Comparison of ENCODE assay signal across 18 cellular contexts in the genomic region with DNA sequence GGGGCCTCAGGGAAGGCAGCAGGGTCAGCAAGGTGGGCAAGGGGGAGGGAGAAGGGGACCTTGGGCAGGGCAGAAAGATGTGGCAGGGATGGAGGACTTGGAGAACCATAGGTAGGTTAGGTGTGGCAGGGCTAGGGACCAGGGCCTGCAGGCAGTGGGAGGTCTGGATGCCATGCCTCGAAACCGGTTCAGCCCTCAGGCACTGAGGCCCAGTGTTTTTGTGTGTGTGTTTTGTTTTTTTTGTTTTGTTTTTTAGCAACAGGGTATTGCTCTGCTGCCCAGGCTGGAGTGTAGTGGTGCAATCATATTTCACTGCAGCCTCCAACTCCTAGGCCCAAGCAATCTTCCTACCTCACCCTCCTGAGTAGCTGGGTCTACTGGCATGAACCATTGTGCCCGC. TPM values are rescaled to one million over a fixed set of nuclear protein-coding genes. Genes with fewer than 3 reads are reported as not detected.
DNase-seq lines count a peak whose midpoint lies in the region; ATAC-seq, FAIRE-seq and TF ChIP-seq lines count a peak whose summit lies in the region.
"Had no signal": no experiment of that assay in that cellular context is flagged by ENCODE, and none has a peak within 500 bp of the region (broad histone marks: within the 10 kb centered on the region; RNA-seq: fewer than 3 reads in every experiment).

No MANE protein-coding gene starts in this region.

- 89% methylated on average over 3 of the region's 3 CpGs; no CpG with 5 or more reads in 1 of the 2 experiments for WGBS in H1 (ENCODE audit: extremely low coverage in 1 of 2, insufficient coverage in 1 of 2, insufficient read length in 1 of 2, insufficient replicate concordance in 2 of 2, low coverage in 1 of 2, low lambda C conversion rate in 2 of 2, missing lambda C conversion rate in 1 of 2), 2 experiments
- WGBS in mesenchymal stem cell: 100% methylated on average over 3 of the region's 3 CpGs
- WGBS in thyroid gland, 2 donors: 52 to 66% methylated on average over 3 of the region's 3 CpGs

- no peak overlapping the region for H2AK5ac ChIP-seq in H1 (ENCODE audit: low read depth, low read length)
- H2AK5ac ChIP-seq in mesenchymal stem cell (ENCODE audit: low read length, severe bottlenecking): no peak overlapping the region

- H2BK12ac ChIP-seq in H1 (ENCODE audit: low read depth, low read length) (no peak overlapping the region), mesenchymal stem cell (ENCODE audit: low read length in 2 of 2) (no peak overlapping the region)

- TF ChIP-seq RAD21 in H1 (IDR thresholded peaks at IDR 0.05 in 1 of 2, conservative IDR thresholded peaks at IDR 0.05 in 1 of 2; ENCODE audit: low read depth in 2 of 2, low read length in 2 of 2): no peak

- H2BK120ac ChIP-seq in H1 (replicated peaks; ENCODE audit: low read depth, low read length) (no peak overlapping the region), mesenchymal stem cell (ENCODE audit: low read depth, low read length) (no peak overlapping the region)

- H3K18ac ChIP-seq in H1 (ENCODE audit: extremely low read depth, low read length) (no peak overlapping the region), mesenchymal stem cell (ENCODE audit: low read depth in 1 of 2, low read length in 2 of 2) (no peak overlapping the region)

- H3K36me3 ChIP-seq in H7 (replicated peaks; ENCODE audit: control insufficient read depth, insufficient read depth, low read length) (no peaks in the 10 kb centered on the region), H1 (ENCODE audit: control insufficient read depth in 2 of 4, insufficient read depth in 4 of 4, low read length in 3 of 4) (no peaks in the 10 kb centered on the region), mesenchymal stem cell (ENCODE audit: control insufficient read depth in 1 of 2, insufficient read depth in 2 of 2, low read depth in 1 of 2, low read length in 2 of 2) (peaks cover 0 to 5% of the 10 kb centered on the region in 2 experiments), thyroid gland (no peaks in the 10 kb centered on the region)

- no peak overlapping the region for H4K5ac ChIP-seq in H1 (ENCODE audit: insufficient read length, low read depth, low read length)

- no peaks in the 10 kb centered on the region for H3K79me2 ChIP-seq in H1 (ENCODE audit: control insufficient read depth in 1 of 2, insufficient read depth in 2 of 2, low read length in 2 of 2)

- H3K79me1 ChIP-seq in H1 (ENCODE audit: low read depth, low read length) (no peaks in the 10 kb centered on the region), mesenchymal stem cell (replicated peaks; ENCODE audit: low read length, poor library complexity, severe bottlenecking) (no peaks in the 10 kb centered on the region)

- ATAC-seq in HG03045 (IDR thresholded peaks at IDR 0.05; ENCODE audit: unreplicated experiment): no peak
- ATAC-seq: GM23338 had no signal

- H3K9ac ChIP-seq in H1 (replicated peaks in 1 of 4; ENCODE audit: extremely low read depth in 1 of 4, low read depth in 3 of 4, low read length in 3 of 4) (no peak overlapping the region), mesenchymal stem cell (ENCODE audit: low read length) (no peak overlapping the region)

- DNase-seq in H7 (peak; percentile 23), H1 (ENCODE audit: low read depth in 1 of 2, low spot score in 2 of 2) (no peak), mesenchymal stem cell (no peak), thyroid gland (peak; percentile 17 to 44), cardiac septum (ENCODE audit: low spot score) (no peak)
- DNase-seq: C1 segment of cervical spinal cord; Calu3; CD4-positive, alpha-beta memory T cell; COR-L47; DMS53; DMS79 treated with DMSO at 0.1 percent for 48 hours; GF-D8; HCEC 1CT had no signal

- CTCF ChIA-PET in H1 (lab: Charles Lee; ENCODE audit: partially characterized antibody): interaction anchor here (1.3 kb wide), 2 partner anchors 10 to 17 kb away, joined by 3 read pairs; no protein-coding TSS in a partner anchor

- no peak overlapping the region for H3K23ac ChIP-seq in H1 (ENCODE audit: insufficient read length)
- no peak overlapping the region for H3K23ac ChIP-seq in mesenchymal stem cell (ENCODE audit: low read length in 2 of 2)

- H2BK15ac ChIP-seq in H1 (ENCODE audit: low read length): no peak overlapping the region
- H2BK15ac ChIP-seq in mesenchymal stem cell (ENCODE audit: low read depth, poor library complexity, severe bottlenecking): no peak overlapping the region

- 0 out of 2 replicates have a peak, but pooled peaks cover 2% of the 10 kb centered on the region for H3K23me2 ChIP-seq in H1 (ENCODE audit: low read depth, low read length)

- H2AFZ ChIP-seq in H1 (ENCODE audit: low read length) (no peak overlapping the region), mesenchymal stem cell (ENCODE audit: low read depth, low read length) (no peak overlapping the region)
- H2AFZ ChIP-seq: GM23338 had no signal

- no peak for TF ChIP-seq EP300 in H1 (IDR thresholded peaks at IDR 0.05; ENCODE audit: borderline replicate concordance in 1 of 2, low read depth in 2 of 2, low read length in 2 of 2)

- H2BK20ac ChIP-seq in H1 (ENCODE audit: low read length): no peak overlapping the region

- TF ChIP-seq CTCF in H1 (IDR thresholded peaks at IDR 0.05; ENCODE audit: control extremely low read depth in 1 of 3, insufficient read depth in 1 of 3, low read depth in 1 of 3, low read length in 3 of 3): no peak
- TF ChIP-seq CTCF in thyroid gland (IDR thresholded peaks at IDR 0.05): no peak

- TF ChIP-seq POLR2A in H1 (IDR thresholded peaks at IDR 0.05; ENCODE audit: control extremely low read depth in 1 of 2, low read depth in 2 of 2, low read length in 2 of 2) (no peak), thyroid gland (IDR thresholded peaks at IDR 0.05) (no peak)

- H3K9me3 ChIP-seq in H1 (ENCODE audit: insufficient read depth in 2 of 2, low read depth in 1 of 2, low read length in 1 of 2): no peaks in the 10 kb centered on the region
- no peaks in the 10 kb centered on the region for H3K9me3 ChIP-seq in mesenchymal stem cell (ENCODE audit: control insufficient read depth, low read length)
- no peaks in the 10 kb centered on the region for H3K9me3 ChIP-seq in thyroid gland

- no peak for FAIRE-seq in H1 (lab: Jason Lieb, UNC)
- FAIRE-seq: GM12891, GM18507, H54 had no signal

- POLR2A ChIA-PET in H1 (lab: Charles Lee; ENCODE audit: partially characterized antibody): interaction anchor here (1.2 kb wide), 1 partner anchor 18 kb away, joined by 4 read pairs; no protein-coding TSS in a partner anchor

- H3K4me1 ChIP-seq in H1 (replicated peaks in 1 of 4; ENCODE audit: control insufficient read depth in 3 of 4, insufficient read depth in 4 of 4, low read length in 3 of 4) (no peaks in the 10 kb centered on the region), mesenchymal stem cell (ENCODE audit: control insufficient read depth, insufficient read depth, low read depth, low read length) (peaks cover 2% of the 10 kb centered on the region), thyroid gland (peaks cover 19 to 24% of the 10 kb centered on the region in 2 donors)

- peak overlapping the region; percentile 18; the same call in 1 of the 2 replicates for H4K8ac ChIP-seq in H1 (ENCODE audit: extremely low read depth, insufficient read depth, low read length)
- H4K8ac ChIP-seq in mesenchymal stem cell (ENCODE audit: low read length): no peak overlapping the region

- H3K4me3 ChIP-seq in H7 (ENCODE audit: insufficient read depth, low read depth, low read length) (no peak overlapping the region), H1 (ENCODE audit: extremely low read depth in 1 of 4, insufficient read depth in 2 of 4, low read depth in 3 of 4, low read length in 4 of 4) (no peak overlapping the region), mesenchymal stem cell (ENCODE audit: insufficient read depth in 1 of 2, low read depth in 1 of 2, low read length in 2 of 2) (no peak overlapping the region), thyroid gland (replicated peaks in 1 of 3) (no peak overlapping the region)
- H3K4me3 ChIP-seq: GM23338 had no signal

- no peak overlapping the region for H3K56ac ChIP-seq in H1 (replicated peaks; ENCODE audit: insufficient read length, low read depth, low read length)

- H2BK5ac ChIP-seq in H1 (ENCODE audit: low read depth, low read length) (no peak overlapping the region; the same call in 1 of the 2 replicates), mesenchymal stem cell (ENCODE audit: low read depth, low read length, poor library complexity, severe bottlenecking) (no peak overlapping the region)

- intact Hi-C loops in thyroid gland (cut with DNase I) (no loop called here), cardiac septum (cut with DNase I) (no loop called here)

- H3K27me3 ChIP-seq in H7 (ENCODE audit: control insufficient read depth, insufficient read depth, low read length): no peaks in the 10 kb centered on the region
- no peaks in the 10 kb centered on the region for H3K27me3 ChIP-seq in H1 (replicated peaks in 1 of 4; ENCODE audit: control insufficient read depth in 3 of 4, extremely low read depth in 1 of 4, insufficient read depth in 3 of 4, low read length in 3 of 4)
- no peaks in the 10 kb centered on the region for H3K27me3 ChIP-seq in mesenchymal stem cell (ENCODE audit: control insufficient read depth in 1 of 2, insufficient read depth in 1 of 2, low read length in 2 of 2)
- H3K27me3 ChIP-seq in thyroid gland: no peaks in the 10 kb centered on the region

- H3K14ac ChIP-seq in H1 (ENCODE audit: insufficient read length) (no peak overlapping the region), mesenchymal stem cell (ENCODE audit: low read length in 2 of 2) (peak overlapping the region in 1 of 2 experiments; percentile 44)

- no peak overlapping the region for H3K27ac ChIP-seq in H1 (ENCODE audit: low read depth, low read length)
- H3K27ac ChIP-seq in mesenchymal stem cell (ENCODE audit: low read length, poor library complexity, severe bottlenecking): no peak overlapping the region
- peak overlapping the region; percentile 46 to 76 (median 54) for H3K27ac ChIP-seq in thyroid gland

- H3K4me2 ChIP-seq in H1 (ENCODE audit: insufficient read depth in 1 of 2, low read depth in 2 of 2, low read length in 2 of 2) (no peak overlapping the region), mesenchymal stem cell (ENCODE audit: low read length, poor library complexity, severe bottlenecking) (no peak overlapping the region)
- H3K4me2 ChIP-seq: GM23338 had no signal

- no peak overlapping the region for H4K91ac ChIP-seq in H1 (replicated peaks; ENCODE audit: insufficient read length, low read length)
- peak overlapping the region; percentile 59 for H4K91ac ChIP-seq in mesenchymal stem cell (ENCODE audit: low read length)

- H3K4ac ChIP-seq in H1 (replicated peaks; ENCODE audit: insufficient read length, low read depth, low read length): no peak overlapping the region
- H3K4ac ChIP-seq in mesenchymal stem cell (ENCODE audit: low read depth in 1 of 2, low read length in 2 of 2): no peak overlapping the region

- no peaks in the 10 kb centered on the region for H4K20me1 ChIP-seq in H1 (replicated peaks in 1 of 2; ENCODE audit: control insufficient read depth in 1 of 2, insufficient read depth in 2 of 2, low read length in 2 of 2)

RNA-seq across cellular contexts. Expression of a gene that starts 12.2 kb away (rescaled TPM):
- 0.28 and 0.85 TPM in 2 replicates for total RNA-seq in H7 (2014; rRNA removed; shearing (Covaris generic))
- 1.3 TPM in 2 replicates for total RNA-seq in H1 (2021; fragmentation: NEBNext Ultra II Directional; extraction: Animal tissue kit (Norgen Biotek cat#: 25700))
- 0.41 and 0.48 TPM in 2 replicates for polyA plus RNA-seq in H1 (2011; rRNA removed)
- polyA plus RNA-seq in H1 (2011; cell fraction: cytosol; rRNA removed): 1.2 TPM
- polyA plus RNA-seq in H1 (2011; cell fraction: nucleus; rRNA removed): 1.1 TPM
- 1.3 to 1.6 TPM (median 1.5 TPM) in 4 replicates for polyA plus RNA-seq in H1 (2012, experiment 1 of 2)
- 0.42 TPM for polyA plus RNA-seq in H1 (2012, experiment 2 of 2)
- polyA plus RNA-seq in H1 (2013, experiment 1 of 2): 1.1 TPM
- 0.87 TPM for polyA plus RNA-seq in H1 (2013, experiment 2 of 2)
- 1.5 and 2.0 TPM in 2 replicates for polyA minus RNA-seq in H1 (2011; rRNA and poly(A)+ RNA removed)
- polyA minus RNA-seq in H1 (2011; cell fraction: cytosol; rRNA and poly(A)+ RNA removed): 0.95 TPM
- polyA minus RNA-seq in H1 (2011; cell fraction: nucleus; rRNA and poly(A)+ RNA removed): 2.6 TPM
- 1.0 TPM for polyA plus RNA-seq in mesenchymal stem cell (2013, experiment 1 of 2)
- polyA plus RNA-seq in mesenchymal stem cell (2013, experiment 2 of 2): 0.51 TPM
- total RNA-seq in thyroid gland (1 to 10 TPM; 3.0 to 8.2 (median 3.8) TPM), cardiac septum (0.54 TPM)

RNA-seq across cellular contexts. Expression of a gene that starts 23.9 kb away (rescaled TPM):
- total RNA-seq in H7 (2014; rRNA removed; shearing (Covaris generic)): 235 and 260 TPM in 2 replicates
- total RNA-seq in H1 (2021; fragmentation: NEBNext Ultra II Directional; extraction: Animal tissue kit (Norgen Biotek cat#: 25700)): 388 and 393 TPM in 2 replicates
- 167 and 238 TPM in 2 replicates for polyA plus RNA-seq in H1 (2011; rRNA removed)
- polyA plus RNA-seq in H1 (2011; cell fraction: cytosol; rRNA removed): 218 TPM
- polyA plus RNA-seq in H1 (2011; cell fraction: nucleus; rRNA removed): 329 TPM
- 230 to 256 TPM (median 237 TPM) in 4 replicates for polyA plus RNA-seq in H1 (2012, experiment 1 of 2)
- polyA plus RNA-seq in H1 (2012, experiment 2 of 2): 78.0 TPM
- polyA plus RNA-seq in H1 (2013, experiment 1 of 2): 179 TPM
- 170 TPM for polyA plus RNA-seq in H1 (2013, experiment 2 of 2)
- 586 and 598 TPM in 2 replicates for polyA minus RNA-seq in H1 (2011; rRNA and poly(A)+ RNA removed)
- polyA minus RNA-seq in H1 (2011; cell fraction: cytosol; rRNA and poly(A)+ RNA removed): 393 TPM
- 179 TPM for polyA minus RNA-seq in H1 (2011; cell fraction: nucleus; rRNA and poly(A)+ RNA removed)
- polyA plus RNA-seq in mesenchymal stem cell (2013, experiment 1 of 2): 188 TPM
- polyA plus RNA-seq in mesenchymal stem cell (2013, experiment 2 of 2): 182 TPM
- total RNA-seq in thyroid gland (10 to 100 TPM; 62.6 to 85.2 (median 78.8) TPM), cardiac septum (33.6 TPM)

RNA-seq across cellular contexts. Expression of a gene that starts 24.0 kb away (rescaled TPM):
- 32.8 and 46.1 TPM in 2 replicates for total RNA-seq in H7 (2014; rRNA removed; shearing (Covaris generic))
- total RNA-seq in H1 (2021; fragmentation: NEBNext Ultra II Directional; extraction: Animal tissue kit (Norgen Biotek cat#: 25700)): 60.6 and 64.2 TPM in 2 replicates
- 21.9 and 43.3 TPM in 2 replicates for polyA plus RNA-seq in H1 (2011; rRNA removed)
- 31.8 TPM for polyA plus RNA-seq in H1 (2011; cell fraction: cytosol; rRNA removed)
- polyA plus RNA-seq in H1 (2011; cell fraction: nucleus; rRNA removed): 43.7 TPM
- polyA plus RNA-seq in H1 (2012, experiment 1 of 2): 33.1 to 53.1 TPM (median 45.5 TPM) in 4 replicates
- 41.2 TPM for polyA plus RNA-seq in H1 (2012, experiment 2 of 2)
- 29.7 TPM for polyA plus RNA-seq in H1 (2013, experiment 1 of 2)
- polyA plus RNA-seq in H1 (2013, experiment 2 of 2): 28.7 TPM
- polyA minus RNA-seq in H1 (2011; rRNA and poly(A)+ RNA removed): 77.8 and 84.7 TPM in 2 replicates
- polyA minus RNA-seq in H1 (2011; cell fraction: cytosol; rRNA and poly(A)+ RNA removed): 41.2 TPM
- 33.4 TPM for polyA minus RNA-seq in H1 (2011; cell fraction: nucleus; rRNA and poly(A)+ RNA removed)
- polyA plus RNA-seq in mesenchymal stem cell (2013, experiment 1 of 2): 51.3 TPM
- 50.8 TPM for polyA plus RNA-seq in mesenchymal stem cell (2013, experiment 2 of 2)
- total RNA-seq in thyroid gland (10 to 100 TPM; 41.8 to 65.2 (median 53.8) TPM), cardiac septum (24.2 TPM)

Comparison
In these comparisons a context has a peak if more than half of its experiments do, and no peak if none do; other contexts are left out.
1. DNase-seq: peak in H7 (single experiment) and thyroid gland (2 of 2); none in H1 (0 of 2), mesenchymal stem cell (single experiment) and cardiac septum (single experiment).
2. H3K27ac ChIP-seq: peak in thyroid gland (3 of 3); none in H1 (single experiment) and mesenchymal stem cell (single experiment).